10 cellular contexts compared by ENCODE assay signal in the genomic region with DNA sequence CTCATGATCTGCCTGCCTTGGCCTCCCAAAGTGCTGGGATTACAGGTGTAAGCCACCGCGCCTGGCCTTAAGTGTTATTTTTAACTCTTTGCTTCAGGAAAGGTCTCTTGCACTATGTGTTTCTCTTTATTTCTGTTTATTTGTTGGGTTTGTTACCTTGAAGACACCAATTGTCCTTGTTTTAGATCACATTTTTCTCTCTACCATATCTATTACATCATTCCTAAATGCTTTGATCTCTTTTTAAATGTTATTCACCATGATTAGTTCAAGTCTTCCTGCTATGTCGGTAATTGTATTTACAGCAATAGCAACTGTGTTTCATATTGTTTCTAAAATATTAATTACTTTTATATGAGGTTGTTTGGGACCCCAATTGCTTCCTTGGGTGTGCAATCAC.
"Had no signal": no experiment of that assay in that cellular context is flagged by ENCODE, and none has a peak within 500 bp of the region (broad histone marks: within the 10 kb centered on the region; RNA-seq: fewer than 3 reads in every experiment).

No MANE protein-coding gene starts in this region.

- DNase-seq: GM23248, GOT3, H7, H9, HCEC 1CT, HFFc6 had no signal

- H3K4me3 ChIP-seq: GM23248, GM23338, HAP-1 had no signal

- H3K27ac ChIP-seq: GM23248 had no signal

- H3K4me1 ChIP-seq: HAP-1 had no signal

- H3K9ac ChIP-seq: GM23248 had no signal

- FAIRE-seq: H1 had no signal

- H3K36me3 ChIP-seq: HAP-1 had no signal

- H2AFZ ChIP-seq: GM23248, GM23338 had no signal

- ATAC-seq: GM23338, HCT116 had no signal

- H3K4me2 ChIP-seq: GM23338 had no signal
